1 cellular context compared by ENCODE assay signal in genomic region chr10:70753841-70754621, GRCh38.
TF ChIP-seq lines count a peak whose summit lies in the region.

No MANE protein-coding gene starts in this region.

TF ChIP-seq in WTC11, 78 proteins besides CTCF, POLR2A, EP300 and RAD21 (continued from another document):
- TF ChIP-seq MAX (CRISPR knock-in tag; IDR thresholded peaks at IDR 0.05) (no peak), HMGA2 (CRISPR knock-in tag; IDR thresholded peaks at IDR 0.05) (no peak), NFYB (CRISPR knock-in tag; conservative IDR thresholded peaks at IDR 0.05; ENCODE audit: low read depth) (no peak), FOXP1 (CRISPR knock-in tag; IDR thresholded peaks at IDR 0.05; ENCODE audit: borderline replicate concordance) (no peak)
- TF ChIP-seq, protein P1, sequence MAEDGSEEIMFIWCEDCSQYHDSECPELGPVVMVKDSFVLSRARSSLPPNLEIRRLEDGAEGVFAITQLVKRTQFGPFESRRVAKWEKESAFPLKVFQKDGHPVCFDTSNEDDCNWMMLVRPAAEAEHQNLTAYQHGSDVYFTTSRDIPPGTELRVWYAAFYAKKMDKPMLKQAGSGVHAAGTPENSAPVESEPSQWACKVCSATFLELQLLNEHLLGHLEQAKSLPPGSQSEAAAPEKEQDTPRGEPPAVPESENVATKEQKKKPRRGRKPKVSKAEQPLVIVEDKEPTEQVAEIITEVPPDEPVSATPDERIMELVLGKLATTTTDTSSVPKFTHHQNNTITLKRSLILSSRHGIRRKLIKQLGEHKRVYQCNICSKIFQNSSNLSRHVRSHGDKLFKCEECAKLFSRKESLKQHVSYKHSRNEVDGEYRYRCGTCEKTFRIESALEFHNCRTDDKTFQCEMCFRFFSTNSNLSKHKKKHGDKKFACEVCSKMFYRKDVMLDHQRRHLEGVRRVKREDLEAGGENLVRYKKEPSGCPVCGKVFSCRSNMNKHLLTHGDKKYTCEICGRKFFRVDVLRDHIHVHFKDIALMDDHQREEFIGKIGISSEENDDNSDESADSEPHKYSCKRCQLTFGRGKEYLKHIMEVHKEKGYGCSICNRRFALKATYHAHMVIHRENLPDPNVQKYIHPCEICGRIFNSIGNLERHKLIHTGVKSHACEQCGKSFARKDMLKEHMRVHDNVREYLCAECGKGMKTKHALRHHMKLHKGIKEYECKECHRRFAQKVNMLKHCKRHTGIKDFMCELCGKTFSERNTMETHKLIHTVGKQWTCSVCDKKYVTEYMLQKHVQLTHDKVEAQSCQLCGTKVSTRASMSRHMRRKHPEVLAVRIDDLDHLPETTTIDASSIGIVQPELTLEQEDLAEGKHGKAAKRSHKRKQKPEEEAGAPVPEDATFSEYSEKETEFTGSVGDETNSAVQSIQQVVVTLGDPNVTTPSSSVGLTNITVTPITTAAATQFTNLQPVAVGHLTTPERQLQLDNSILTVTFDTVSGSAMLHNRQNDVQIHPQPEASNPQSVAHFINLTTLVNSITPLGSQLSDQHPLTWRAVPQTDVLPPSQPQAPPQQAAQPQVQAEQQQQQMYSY (CRISPR knock-in tag; IDR thresholded peaks at IDR 0.05), result no peak
- TF ChIP-seq, protein P2, sequence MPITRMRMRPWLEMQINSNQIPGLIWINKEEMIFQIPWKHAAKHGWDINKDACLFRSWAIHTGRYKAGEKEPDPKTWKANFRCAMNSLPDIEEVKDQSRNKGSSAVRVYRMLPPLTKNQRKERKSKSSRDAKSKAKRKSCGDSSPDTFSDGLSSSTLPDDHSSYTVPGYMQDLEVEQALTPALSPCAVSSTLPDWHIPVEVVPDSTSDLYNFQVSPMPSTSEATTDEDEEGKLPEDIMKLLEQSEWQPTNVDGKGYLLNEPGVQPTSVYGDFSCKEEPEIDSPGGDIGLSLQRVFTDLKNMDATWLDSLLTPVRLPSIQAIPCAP (CRISPR knock-in tag; IDR thresholded peaks at IDR 0.05), result no peak
